In genomic region chr19:58560007-58560887, GRCh38 we compare ENCODE assay signal across 9 cellular contexts. TPM values are rescaled to one million over a fixed set of nuclear protein-coding genes. Genes with fewer than 3 reads are reported as not detected.
DNase-seq lines count a peak whose midpoint lies in the region; ATAC-seq and TF ChIP-seq lines count a peak whose summit lies in the region.
"Had no signal": no experiment of that assay in that cellular context is flagged by ENCODE, and none has a peak within 500 bp of the region (broad histone marks: within the 10 kb centered on the region; RNA-seq: fewer than 3 reads in every experiment).

No MANE protein-coding gene starts in this region.

- no peaks in the 10 kb centered on the region for H3K9me3 Mint-ChIP-seq in mesothelial cell of epicardium

- WGBS in mammary epithelial cell (ENCODE audit: low coverage, missing lambda C conversion rate): 66% methylated on average over 8 of the region's 8 CpGs

- peak overlapping the region; percentile 96 for H3K4me3 Mint-ChIP-seq in mesothelial cell of epicardium

- ATAC-seq in left cardiac atrium: no peak
- ATAC-seq in HG02852 (IDR thresholded peaks at IDR 0.05; ENCODE audit: unreplicated experiment): no peak
- ATAC-seq in HG03135 (IDR thresholded peaks at IDR 0.05; ENCODE audit: unreplicated experiment): no peak

- no peak for DNase-seq in right atrium auricular region (ENCODE audit: low spot score)
- DNase-seq in left cardiac atrium: no peak
- no peak for DNase-seq in mammary epithelial cell
- DNase-seq in mesothelial cell of epicardium (ENCODE audit: low spot score in 2 of 2, unreplicated experiment in 2 of 2): no peak
- no peak for DNase-seq in NCI-H146 treated with DMSO at 0.1 percent for 48 hours (lab: John Stamatoyannopoulos, UW; ENCODE audit: unreplicated experiment)
- DNase-seq in NCI-H82 treated with DMSO at 0.1 percent for 48 hours (lab: John Stamatoyannopoulos, UW; ENCODE audit: unreplicated experiment): no peak
- DNase-seq: NCI-H146 had no signal

- no TSS peak for BruUV-seq in mammary epithelial cell (replicated peaks; lab: Mats Ljungman, UMichigan)

- no peaks in the 10 kb centered on the region for H4K20me1 ChIP-seq in mammary epithelial cell (ENCODE audit: insufficient read depth, low read length)

- H3K9ac ChIP-seq in mammary epithelial cell (ENCODE audit: insufficient read depth, low read length): peak overlapping the region; percentile 4

- H3K27me3 ChIP-seq in right atrium auricular region: no peaks in the 10 kb centered on the region
- H3K27me3 ChIP-seq in mammary epithelial cell (ENCODE audit: insufficient read depth, low read length): no peaks in the 10 kb centered on the region

- H2AFZ ChIP-seq in mammary epithelial cell (ENCODE audit: low read depth, low read length): peak overlapping the region; percentile 85

- in situ Hi-C loops in mammary epithelial cell (cut with MboI; ENCODE audit: low sequenced_read_pairs in 2 of 2): no loop called here

- CTCF ChIA-PET in mammary epithelial cell (lab: Charles Lee; ENCODE audit: low non-redundant PET): no interaction called here

- peak overlapping the region; percentile 91 for H3K4me2 ChIP-seq in mammary epithelial cell (ENCODE audit: insufficient read depth, low read depth, low read length)

- TF ChIP-seq CTCF in right atrium auricular region (IDR thresholded peaks at IDR 0.05): no peak
- no peak for TF ChIP-seq CTCF in mammary epithelial cell (conservative IDR thresholded peaks at IDR 0.05 in 1 of 2, IDR thresholded peaks at IDR 0.05 in 1 of 2; ENCODE audit: extremely low read depth in 1 of 2, insufficient read depth in 1 of 2, low read depth in 1 of 2, low read length in 2 of 2)
- TF ChIP-seq CTCF in mesothelial cell of epicardium (IDR thresholded peaks at IDR 0.05; ENCODE audit: unreplicated experiment): no peak

- H3K4me3 ChIP-seq in right atrium auricular region (peak overlapping the region; percentile 89 to 99), mammary epithelial cell (replicated peaks in 1 of 3; ENCODE audit: insufficient read depth in 1 of 3, low read depth in 2 of 3, low read length in 3 of 3) (peak overlapping the region; percentile 70 to 88 (median 76))

- dilution Hi-C loops in mammary epithelial cell (cut with HindIII; ENCODE audit: low sequenced_read_pairs): no loop called here

- intact Hi-C loops in left cardiac atrium (cut with DNase I) (no loop called here), mammary epithelial cell (cut with micrococcal nuclease) (no loop called here)

- peaks cover 29% of the 10 kb centered on the region for H3K79me2 ChIP-seq in mammary epithelial cell (ENCODE audit: insufficient read depth, low read length)

- H3K27ac ChIP-seq in right atrium auricular region: peak overlapping the region; percentile 100
- H3K27ac ChIP-seq in mammary epithelial cell (ENCODE audit: insufficient read depth, low read depth, low read length): peak overlapping the region; percentile 91

- H3K4me1 ChIP-seq in right atrium auricular region (peaks cover 2 to 65% of the 10 kb centered on the region in 2 donors), mammary epithelial cell (ENCODE audit: insufficient read depth, low read length) (peaks cover 44% of the 10 kb centered on the region)

- peak overlapping the region; percentile 100 for H3K27ac Mint-ChIP-seq in mesothelial cell of epicardium

- no peaks in the 10 kb centered on the region for H3K27me3 Mint-ChIP-seq in mesothelial cell of epicardium (ENCODE audit: low read depth)

- H3K4me1 Mint-ChIP-seq in mesothelial cell of epicardium: peaks cover 39% of the 10 kb centered on the region

- H3K36me3 Mint-ChIP-seq in mesothelial cell of epicardium: peaks cover 10% of the 10 kb centered on the region

- H3K36me3 ChIP-seq in right atrium auricular region: peaks cover 14% of the 10 kb centered on the region
- H3K36me3 ChIP-seq in mammary epithelial cell (ENCODE audit: insufficient read depth, low read length): peaks cover 5% of the 10 kb centered on the region

- no peaks in the 10 kb centered on the region for H3K9me3 ChIP-seq in right atrium auricular region
- H3K9me3 ChIP-seq in mammary epithelial cell (replicated peaks; ENCODE audit: insufficient read depth, low read length): no peaks in the 10 kb centered on the region

RNA-seq across cellular contexts. Expression of gene UBE2M, which starts 1.8 kb away (rescaled TPM):
- total RNA-seq in right atrium auricular region: 10 to 100 TPM; 30.9 to 38.8 TPM
- 100 to 1,000 TPM in 1 of 2 donors, 10 to 100 TPM in 1; 91.4 to 113 TPM for total RNA-seq in left cardiac atrium
- 10 to 100 TPM; 46.2 to 96.5 TPM for total RNA-seq in mammary epithelial cell
- polyA plus RNA-seq in mammary epithelial cell: 94.5 TPM
- polyA minus RNA-seq in mammary epithelial cell: 273 TPM
- total RNA-seq in mesothelial cell of epicardium: 66.2 to 74.7 TPM (median 73.4 TPM) in 3 replicates

RNA-seq across cellular contexts. Expression of gene CHMP2A, which starts 5.3 kb away (rescaled TPM):
- total RNA-seq in right atrium auricular region (100 to 1,000 TPM; 109 to 121 TPM), left cardiac atrium (100 to 1,000 TPM; 109 to 113 TPM), mammary epithelial cell (100 to 1,000 TPM in 1 of 2 donors, 10 to 100 TPM in 1; 74.2 to 107 TPM), mesothelial cell of epicardium (82.9 to 86.5 TPM (median 84.3 TPM) in 3 replicates)
- polyA plus RNA-seq in mammary epithelial cell: 161 TPM
- 111 TPM for polyA minus RNA-seq in mammary epithelial cell

RNA-seq across cellular contexts. Expression of gene MZF1, which starts 12.9 kb away (rescaled TPM):
- total RNA-seq in right atrium auricular region (10 to 100 TPM in 1 of 2 donors, 1 to 10 TPM in 1; 6.5 to 11.3 TPM), left cardiac atrium (10 to 100 TPM in 1 of 2 donors, 1 to 10 TPM in 1; 9.2 to 11.0 TPM), mammary epithelial cell (10 to 100 TPM; 16.7 to 21.5 TPM), mesothelial cell of epicardium (42.6 to 43.9 TPM (median 42.8 TPM) in 3 replicates)
- 8.8 TPM for polyA plus RNA-seq in mammary epithelial cell
- 18.3 TPM for polyA minus RNA-seq in mammary epithelial cell

RNA-seq across cellular contexts. Expression of gene TRIM28, which starts 16.4 kb away (rescaled TPM):
- total RNA-seq in right atrium auricular region (100 to 1,000 TPM in 1 of 2 donors, 10 to 100 TPM in 1; 99.6 to 207 TPM), left cardiac atrium (100 to 1,000 TPM; 135 to 150 TPM), mammary epithelial cell (100 to 1,000 TPM; 180 to 331 TPM), mesothelial cell of epicardium (577 to 599 TPM (median 579 TPM) in 3 replicates)
- polyA plus RNA-seq in mammary epithelial cell: 386 TPM
- polyA minus RNA-seq in mammary epithelial cell: 1,355 TPM

RNA-seq across cellular contexts. Expression of gene ZBTB45, which starts 40.6 kb away (rescaled TPM):
- total RNA-seq in right atrium auricular region: 10 to 100 TPM in 1 of 2 donors, 1 to 10 TPM in 1; 7.2 to 14.3 TPM
- 10 to 100 TPM; 10.2 to 11.7 TPM for total RNA-seq in left cardiac atrium
- 10 to 100 TPM in 1 of 2 donors, 1 to 10 TPM in 1; 8.2 to 14.1 TPM for total RNA-seq in mammary epithelial cell
- polyA plus RNA-seq in mammary epithelial cell: 8.5 TPM
- polyA minus RNA-seq in mammary epithelial cell: 4.0 TPM
- total RNA-seq in mesothelial cell of epicardium: 24.4 to 27.1 TPM (median 24.9 TPM) in 3 replicates
